19 cellular contexts compared by ENCODE assay signal in genomic region chr12:128076188-128076587, GRCh38.
DNase-seq lines count a peak whose midpoint lies in the region; TF ChIP-seq lines count a peak whose summit lies in the region.
"Had no signal": no experiment of that assay in that cellular context is flagged by ENCODE, and none has a peak within 500 bp of the region (broad histone marks: within the 10 kb centered on the region; RNA-seq: fewer than 3 reads in every experiment).

No MANE protein-coding gene starts in this region.

- H3K27me3 ChIP-seq in BJ (ENCODE audit: control insufficient read depth, insufficient read depth, low read length), result no peaks in the 10 kb centered on the region
- H3K27me3 ChIP-seq in colonic mucosa, result no peaks in the 10 kb centered on the region
- H3K27me3 ChIP-seq: esophagus squamous epithelium had no signal

- CTCF ChIA-PET in BJ (lab: Yijun Ruan, JAX), result no interaction called here

- TF ChIP-seq CTCF in BJ (IDR thresholded peaks at IDR 0.05; ENCODE audit: insufficient read depth, low read depth, low read length) (no peak), colonic mucosa (IDR thresholded peaks at IDR 0.05) (no peak)

- H3K9ac ChIP-seq in colonic mucosa (ENCODE audit: low read depth in 2 of 2, low read length in 2 of 2), result no peak overlapping the region

- no peak overlapping the region for H3K4me3 Mint-ChIP-seq in activated naive CD8-positive, alpha-beta T cell treated with anti-CD3 and anti-CD28 coated beads for 36 hours
- H3K4me3 Mint-ChIP-seq: activated CD8-positive, alpha-beta memory T cell treated with anti-CD3 and anti-CD28 coated beads, Interleukin-2, amount 10 ng/mL, durations not matched to agents 7 days and 5 days; activated naive CD4-positive, alpha-beta T cell treated with anti-CD3 and anti-CD28 coated beads for 36 hours; stimulated activated memory B cell treated with anti-CD40 and anti-IgM and Interleukin-4, amounts not matched to agents 10 μg/mL and 1 μg/mL and 100 μg/mL, for 72 hours had no signal

- no peak overlapping the region for H3K27ac Mint-ChIP-seq in activated naive CD8-positive, alpha-beta T cell treated with anti-CD3 and anti-CD28 coated beads for 36 hours
- H3K27ac Mint-ChIP-seq: activated CD8-positive, alpha-beta memory T cell treated with anti-CD3 and anti-CD28 coated beads, Interleukin-2, amount 10 ng/mL, durations not matched to agents 7 days and 5 days; activated naive CD4-positive, alpha-beta T cell treated with anti-CD3 and anti-CD28 coated beads for 36 hours; stimulated activated memory B cell treated with anti-CD40 and anti-IgM and Interleukin-4, amounts not matched to agents 10 μg/mL and 1 μg/mL and 100 μg/mL, for 72 hours had no signal

- H3K36me3 ChIP-seq in BJ (ENCODE audit: control insufficient read depth, insufficient read depth, low read length), result no peaks in the 10 kb centered on the region
- H3K36me3 ChIP-seq in colonic mucosa, result no peaks in the 10 kb centered on the region
- H3K36me3 ChIP-seq: esophagus squamous epithelium had no signal

- intact Hi-C loops in colonic mucosa (cut with DNase I), result no loop called here

- H3K27me3 Mint-ChIP-seq in activated naive CD8-positive, alpha-beta T cell treated with anti-CD3 and anti-CD28 coated beads for 36 hours, result no peaks in the 10 kb centered on the region
- H3K27me3 Mint-ChIP-seq: activated CD8-positive, alpha-beta memory T cell treated with anti-CD3 and anti-CD28 coated beads, Interleukin-2, amount 10 ng/mL, durations not matched to agents 7 days and 5 days had no signal

- peaks cover 3% of the 10 kb centered on the region for H3K9me3 Mint-ChIP-seq in activated naive CD8-positive, alpha-beta T cell treated with anti-CD3 and anti-CD28 coated beads for 36 hours

- no peaks in the 10 kb centered on the region for H3K36me3 Mint-ChIP-seq in activated naive CD8-positive, alpha-beta T cell treated with anti-CD3 and anti-CD28 coated beads for 36 hours
- H3K36me3 Mint-ChIP-seq: activated CD8-positive, alpha-beta memory T cell treated with anti-CD3 and anti-CD28 coated beads, Interleukin-2, amount 10 ng/mL, durations not matched to agents 7 days and 5 days; stimulated activated memory B cell treated with anti-CD40 and anti-IgM and Interleukin-4, amounts not matched to agents 10 μg/mL and 1 μg/mL and 100 μg/mL, for 72 hours had no signal

- H3K4me1 Mint-ChIP-seq in activated naive CD8-positive, alpha-beta T cell treated with anti-CD3 and anti-CD28 coated beads for 36 hours, result no peaks in the 10 kb centered on the region
- H3K4me1 Mint-ChIP-seq: activated CD8-positive, alpha-beta memory T cell treated with anti-CD3 and anti-CD28 coated beads, Interleukin-2, amount 10 ng/mL, durations not matched to agents 7 days and 5 days; stimulated activated memory B cell treated with anti-CD40 and anti-IgM and Interleukin-4, amounts not matched to agents 10 μg/mL and 1 μg/mL and 100 μg/mL, for 72 hours had no signal

- H3K4me3 ChIP-seq in BJ (ENCODE audit: low read depth, low read length) (no peak overlapping the region), colonic mucosa (no peak overlapping the region)
- H3K4me3 ChIP-seq: esophagus squamous epithelium had no signal

- H3K4me1 ChIP-seq in colonic mucosa, result no peaks in the 10 kb centered on the region
- H3K4me1 ChIP-seq: esophagus squamous epithelium had no signal

- H3K27ac ChIP-seq in colonic mucosa, result no peak overlapping the region
- H3K27ac ChIP-seq: C4-2B, esophagus squamous epithelium, VCaP had no signal

- DNase-seq in BJ (ENCODE audit: low read depth), result peak; percentile 69
- DNase-seq in MV-4-11 (lab: John Stamatoyannopoulos, UW), result peak; percentile 45
- peak; percentile 3 for DNase-seq in colonic mucosa
- DNase-seq in myocyte (ENCODE audit: low read depth), result peak; percentile 53
- DNase-seq in activated naive CD8-positive, alpha-beta T cell treated with anti-CD3 and anti-CD28 coated beads for 36 hours, result no peak
- DNase-seq in HuH-7.5 (ENCODE audit: low spot score), result no peak
- no peak for DNase-seq in iPS-NIHi7 (ENCODE audit: extremely low spot score)
- DNase-seq in activated CD4-positive, CD25-positive, alpha-beta regulatory T cell (lab: John Stamatoyannopoulos, UW), result no peak
- DNase-seq: activated CD8-positive, alpha-beta memory T cell treated with anti-CD3 and anti-CD28 coated beads, Interleukin-2, amount 10 ng/mL, durations not matched to agents 7 days and 5 days; activated naive CD4-positive, alpha-beta T cell treated with anti-CD3 and anti-CD28 coated beads for 36 hours; cerebellar nuclear complex; esophagus squamous epithelium; GDM1; NCI-H187 treated with DMSO at 0.1 percent for 48 hours; NCI-H774; SHP77 treated with DMSO at 0.1 percent for 48 hours had no signal

- POLR2A ChIA-PET in BJ (lab: Charles Lee), result no interaction called here

- no peaks in the 10 kb centered on the region for H3K9me3 ChIP-seq in colonic mucosa
- H3K9me3 ChIP-seq: esophagus squamous epithelium had no signal

Comparison
In these comparisons a context has a peak if more than half of its experiments do, and no peak if none do; other contexts are left out.
1. DNase-seq: peak in BJ (single experiment), MV-4-11 (single experiment), colonic mucosa (single experiment) and myocyte (single experiment); none in activated naive CD8-positive, alpha-beta T cell treated with anti-CD3 and anti-CD28 coated beads for 36 hours (single experiment), HuH-7.5 (single experiment), iPS-NIHi7 (single experiment) and activated CD4-positive, CD25-positive, alpha-beta regulatory T cell (0 of 4).